In genomic region chr17:64001763-64002529, GRCh38 we compare ENCODE assay signal across 1 cellular context.
TF ChIP-seq lines count a peak whose summit lies in the region.

No MANE protein-coding gene starts in this region.

TF ChIP-seq in HepG2, 621 proteins besides CTCF, POLR2A, EP300 and RAD21 (continued from another document):
- TF ChIP-seq TFDP1 (CRISPR knock-in tag; IDR thresholded peaks at IDR 0.05; ENCODE audit: borderline replicate concordance) (no peak), ZNF687 (CRISPR knock-in tag; IDR thresholded peaks at IDR 0.05) (peak; percentile 53; the same call in 1 of the 2 replicates), FOXA1 (IDR thresholded peaks at IDR 0.05) (no peak), FOXA1 (CRISPR knock-in tag; IDR thresholded peaks at IDR 0.05) (no peak), RXRA (CRISPR knock-in tag; IDR thresholded peaks at IDR 0.05) (0 out of 2 replicates have a peak, but pooled peaks have one; percentile 7), GABPA (IDR thresholded peaks at IDR 0.05; ENCODE audit: low read depth, low read length) (no peak), GABPA (CRISPR knock-in tag; IDR thresholded peaks at IDR 0.05; ENCODE audit: low read depth) (peak; percentile 47; the same call in 1 of the 2 replicates), ZNF292 (CRISPR knock-in tag; IDR thresholded peaks at IDR 0.05; ENCODE audit: borderline replicate concordance, low read depth) (peak; percentile 21; the same call in 1 of the 2 replicates)
TF ChIP-seq in HepG2: peak in this region for 20.
